Comparison of ENCODE assay signal across 9 cellular contexts in the genomic region with DNA sequence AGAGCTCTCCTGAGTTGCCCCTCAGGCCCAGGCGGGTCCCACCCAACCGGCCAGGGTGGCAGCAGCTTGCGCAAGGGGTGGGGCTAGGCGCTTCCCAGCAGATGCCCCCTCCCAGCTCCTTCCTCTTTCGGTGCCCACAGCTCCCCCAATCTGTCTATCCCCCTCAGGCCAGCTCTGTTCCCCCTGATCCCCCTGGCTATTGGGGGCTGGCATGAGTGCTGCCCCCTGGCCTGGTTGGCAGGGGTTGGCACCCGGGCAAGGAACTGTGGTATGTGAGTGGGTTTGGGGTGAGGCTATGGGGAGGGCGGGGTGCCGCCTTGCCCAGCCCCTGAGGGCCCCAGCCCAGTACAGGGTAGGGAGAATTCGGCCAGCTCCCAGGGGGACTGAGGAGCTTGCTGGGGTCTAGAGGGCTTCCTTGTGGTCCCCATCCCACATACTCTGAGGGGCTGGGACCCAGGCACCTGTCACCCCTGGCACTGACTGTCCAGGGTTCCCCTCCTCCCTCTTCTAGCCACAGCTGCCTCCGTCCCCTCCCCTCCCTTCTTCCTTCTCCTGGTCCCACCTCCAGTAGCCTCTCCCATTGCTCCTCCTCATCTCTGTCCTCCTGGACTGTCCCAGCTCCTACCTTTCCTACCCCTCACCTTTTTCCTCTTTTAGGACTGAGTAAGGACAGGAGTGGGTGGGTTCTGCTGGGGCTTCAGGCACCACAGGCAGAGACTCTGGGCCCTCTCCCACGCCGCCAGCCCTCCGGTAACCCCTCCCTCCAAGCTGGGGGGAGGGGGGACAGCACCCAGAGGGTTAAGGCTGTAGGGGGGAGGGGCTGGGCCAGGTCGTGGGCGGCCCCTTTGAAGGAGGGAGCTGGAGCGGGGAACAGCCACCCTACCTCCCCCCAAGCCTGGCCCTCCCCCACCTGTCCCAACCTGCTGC. TPM values are rescaled to one million over a fixed set of nuclear protein-coding genes. Genes with fewer than 3 reads are reported as not detected.
A peak's percentile ranks its signal among the peaks of the same experiment; 100 is the strongest.
DNase-seq lines count a peak whose midpoint lies in the region; ATAC-seq and TF ChIP-seq lines count a peak whose summit lies in the region.
"Had no signal": no experiment of that assay in that cellular context is flagged by ENCODE, and none has a peak within 500 bp of the region (broad histone marks: within the 10 kb centered on the region; RNA-seq: fewer than 3 reads in every experiment).

No MANE protein-coding gene starts in this region.

- H3K9ac ChIP-seq in ES-I3 (ENCODE audit: low read depth, low read length), result peak overlapping the region; percentile 39

- TF ChIP-seq CTCF in heart right ventricle (IDR thresholded peaks at IDR 0.05) (no peak), testis (IDR thresholded peaks at IDR 0.05) (no peak)

- no peaks in the 10 kb centered on the region for H3K36me3 ChIP-seq in ES-I3 (ENCODE audit: insufficient read depth, low read length)
- peaks cover 0 to 4% (median 0%) of the 10 kb centered on the region in 9 donors for H3K36me3 ChIP-seq in heart right ventricle
- H3K36me3 ChIP-seq in testis (ENCODE audit: low read depth, missing control alignments), result no peaks in the 10 kb centered on the region

- no peaks in the 10 kb centered on the region for H3K9me3 ChIP-seq in ES-I3 (ENCODE audit: control insufficient read depth, insufficient read depth, low read length)
- no peaks in the 10 kb centered on the region for H3K9me3 ChIP-seq in heart right ventricle
- no peaks in the 10 kb centered on the region for H3K9me3 ChIP-seq in testis

- peak in 1 of 8 donors; percentile 2 for ATAC-seq in heart right ventricle
- no peak for ATAC-seq in GM18873 (IDR thresholded peaks at IDR 0.05; ENCODE audit: low FRiP score, unreplicated experiment)

- H3K27me3 ChIP-seq in heart right ventricle (no peaks in the 10 kb centered on the region), testis (no peaks in the 10 kb centered on the region)

- H3K4me3 ChIP-seq in heart right ventricle (peak overlapping the region in 7 of 10 donors; percentile 1 to 54 (median 25)), testis (no peak overlapping the region)

- H3K27ac ChIP-seq in heart right ventricle (peak overlapping the region; percentile 19 to 98 (median 95)), testis (peak overlapping the region in 1 of 2 donors; percentile 33)

- intact Hi-C loops in heart right ventricle (cut with DNase I), result loop anchor here in 1 of 10 donors (10.0 kb wide), 1 partner anchor 57 kb away; a partner anchor contains a TSS
- intact Hi-C loops in testis (cut with DNase I; ENCODE audit: low total_unique reads), result no loop called here

- H3K4me1 ChIP-seq in ES-I3 (ENCODE audit: insufficient read depth, low read length), result peaks cover 23% of the 10 kb centered on the region; the same call in 1 of the 2 replicates
- peaks cover 26 to 95% (median 81%) of the 10 kb centered on the region in 9 donors for H3K4me1 ChIP-seq in heart right ventricle
- H3K4me1 ChIP-seq in testis, result peaks cover 38% of the 10 kb centered on the region

- peak; percentile 89 for DNase-seq in activated CD4-positive, alpha-beta T cell treated with anti-CD3 and anti-CD28 coated beads for 48 hours
- DNase-seq in heart right ventricle, result no peak
- DNase-seq in stimulated activated CD4-positive, alpha-beta T cell treated with anti-CD3 and anti-CD28 coated beads, Interleukin-15, amount 100 ng/mL, for 24 hours, result peak; percentile 94
- no peak for DNase-seq in testis
- DNase-seq in NCI-H1105 treated with DMSO at 0.1 percent for 48 hours (lab: John Stamatoyannopoulos, UW), result no peak
- no peak for DNase-seq in NK-92 (lab: John Stamatoyannopoulos, UW; ENCODE audit: unreplicated experiment)

- 62 to 72% methylated on average over 16 of the region's 16 CpGs for WGBS in heart right ventricle, 2 donors
- 84 to 85% methylated on average over 12 to 16 of the region's 16 CpGs for WGBS in testis, 2 donors

- TF ChIP-seq POLR2A in testis (IDR thresholded peaks at IDR 0.05), result no peak

RNA-seq across cellular contexts. Expression of a gene that starts 5.7 kb away (rescaled TPM):
- total RNA-seq in heart right ventricle (10 to 100 TPM; 25.7 to 54.7 (median 34.5) TPM), testis (10 to 100 TPM; 21.1 to 22.4 TPM)
- polyA plus RNA-seq in heart right ventricle (10 to 100 TPM; 41.1 to 51.6 TPM), testis (ENCODE audit: insufficient read depth, low read depth, low replicate concordance) (18.6 TPM)

RNA-seq across cellular contexts. Expression of a gene that starts 14.9 kb away (rescaled TPM):
- total RNA-seq in heart right ventricle (not detected), testis (1 to 10 TPM in 1 of 2 donors, not detected in 1; 1.1 TPM)
- polyA plus RNA-seq in heart right ventricle (not detected), testis (ENCODE audit: insufficient read depth, low read depth, low replicate concordance) (not detected)

RNA-seq across cellular contexts. Expression of a gene that starts 25.1 kb away (rescaled TPM):
- total RNA-seq in heart right ventricle, result 10 to 100 TPM; 20.1 to 36.8 (median 24.1) TPM
- 10 to 100 TPM; 25.1 to 41.6 TPM for polyA plus RNA-seq in heart right ventricle
- total RNA-seq in testis, result 10 to 100 TPM; 26.5 to 35.0 TPM
- polyA plus RNA-seq in testis (ENCODE audit: insufficient read depth, low read depth, low replicate concordance), result 46.5 TPM

RNA-seq across cellular contexts. Expression of a gene that starts 25.3 kb away (rescaled TPM):
- total RNA-seq in heart right ventricle (under 1 TPM in 9 of 10 donors, not detected in 1; 0.15 to 0.67 (median 0.30) TPM), testis (10 to 100 TPM in 1 of 2 donors, 1 to 10 TPM in 1; 9.9 to 14.4 TPM)
- polyA plus RNA-seq in heart right ventricle (1 to 10 TPM in 1 of 2 donors, under 1 TPM in 1; 0.38 to 1.8 TPM), testis (ENCODE audit: insufficient read depth, low read depth, low replicate concordance) (20.4 TPM)

RNA-seq across cellular contexts. Expression of a gene that starts 25.3 kb away (rescaled TPM):
- total RNA-seq in heart right ventricle (not detected), testis (1 to 10 TPM; 4.5 to 9.4 TPM)
- polyA plus RNA-seq in heart right ventricle (under 1 TPM in 1 of 2 donors, not detected in 1; 0.29 TPM), testis (ENCODE audit: insufficient read depth, low read depth, low replicate concordance) (15.2 TPM)
- total RNA-seq: T-helper 2 cell treated with Interferon-gamma antibody and Interleukin-4, amounts not matched to agents 100 ng/mL and 5 ng/mL, for 36 hours had no signal

Comparison
In these comparisons a context has a peak if more than half of its experiments do, and no peak if none do; other contexts are left out.
1. DNase-seq: peak in activated CD4-positive, alpha-beta T cell treated with anti-CD3 and anti-CD28 coated beads for 48 hours (single experiment) and stimulated activated CD4-positive, alpha-beta T cell treated with anti-CD3 and anti-CD28 coated beads, Interleukin-15, amount 100 ng/mL, for 24 hours (single experiment); none in heart right ventricle (0 of 2), testis (single experiment), NCI-H1105 treated with DMSO at 0.1 percent for 48 hours (single experiment) and NK-92 (single experiment).
2. H3K4me3 ChIP-seq: peak in heart right ventricle (7 of 10); none in testis (0 of 2).